ENCODE assay signal across 12 cellular contexts in the genomic region with DNA sequence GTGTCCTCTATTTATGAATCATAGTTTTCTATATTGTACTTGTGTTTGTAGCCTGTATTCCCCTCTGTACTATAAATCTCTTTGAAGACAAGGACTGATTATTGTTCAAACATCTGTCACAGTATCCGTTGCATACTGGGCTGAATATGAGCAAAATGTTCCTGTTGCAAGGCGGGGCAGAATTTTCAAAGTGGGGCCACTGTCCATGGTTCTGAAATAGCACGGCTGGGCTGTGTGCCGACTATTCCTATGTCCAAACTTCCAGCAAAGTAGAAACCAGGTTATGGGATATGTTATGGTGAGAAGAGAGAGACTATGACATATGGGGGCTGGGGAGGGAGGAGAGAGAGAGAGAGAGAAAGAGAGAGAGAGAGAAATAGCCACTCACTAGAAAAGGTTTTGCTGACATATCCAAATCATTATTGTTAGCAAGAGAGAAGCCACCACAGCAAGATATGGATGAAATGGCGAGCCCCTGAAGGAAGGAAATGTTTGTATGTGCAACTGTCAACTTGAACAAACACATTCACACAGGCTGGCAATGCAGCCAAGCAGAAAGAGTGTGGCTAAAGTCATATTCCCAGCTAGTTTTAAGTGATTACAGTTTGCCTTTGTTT.
DNase-seq lines count a peak whose midpoint lies in the region; ATAC-seq and TF ChIP-seq lines count a peak whose summit lies in the region.
"Had no signal": no experiment of that assay in that cellular context is flagged by ENCODE, and none has a peak within 500 bp of the region (broad histone marks: within the 10 kb centered on the region; RNA-seq: fewer than 3 reads in every experiment).

No MANE protein-coding gene starts in this region.

- H3K36me3 ChIP-seq in brain microvascular endothelial cell (replicated peaks): no peaks in the 10 kb centered on the region
- H3K36me3 ChIP-seq: tibial nerve had no signal

- DNase-seq in DMS 273 (lab: John Stamatoyannopoulos, UW; ENCODE audit: unreplicated experiment): peak; percentile 29
- DNase-seq in DMS 273 treated with DMSO at 0.1 percent for 48 hours (lab: John Stamatoyannopoulos, UW): no peak
- peak; percentile 22 for DNase-seq in LHCN-M2 (ENCODE audit: low read depth)
- peak; percentile 22 for DNase-seq in brain microvascular endothelial cell
- DNase-seq in mucosa of gallbladder (ENCODE audit: low spot score): peak; percentile 23
- DNase-seq in NCI-H2081 treated with DMSO at 0.1 percent for 48 hours (lab: John Stamatoyannopoulos, UW): no peak
- no peak for DNase-seq in GM19238 (ENCODE audit: insufficient read length, low spot score)
- DNase-seq: activated CD4-positive, CD25-positive, alpha-beta regulatory T cell; NCI-H2029 had no signal

- TF ChIP-seq CTCF in brain microvascular endothelial cell (IDR thresholded peaks at IDR 0.05; ENCODE audit: low read depth, low read length, missing control alignments): no peak

- in situ Hi-C loops in brain microvascular endothelial cell (cut with HindIII; ENCODE audit: low pct_ligation_motif_present, low sequenced_read_pairs): no loop called here

- ATAC-seq in GM18520 (IDR thresholded peaks at IDR 0.05; ENCODE audit: unreplicated experiment): no peak

- H3K27ac ChIP-seq in brain microvascular endothelial cell: no peak overlapping the region
- H3K27ac ChIP-seq: 22Rv1, tibial nerve had no signal

- H3K4me3 ChIP-seq in brain microvascular endothelial cell (ENCODE audit: low read depth, low read length): no peak overlapping the region
- H3K4me3 ChIP-seq: tibial nerve had no signal

- H3K27me3 ChIP-seq in brain microvascular endothelial cell (replicated peaks): no peaks in the 10 kb centered on the region
- H3K27me3 ChIP-seq: tibial nerve had no signal

Comparison
In these comparisons a context has a peak if more than half of its experiments do, and no peak if none do; other contexts are left out.
1. DNase-seq: peak in DMS 273 (single experiment), LHCN-M2 (single experiment), brain microvascular endothelial cell (single experiment) and mucosa of gallbladder (single experiment); none in DMS 273 treated with DMSO at 0.1 percent for 48 hours (single experiment), NCI-H2081 treated with DMSO at 0.1 percent for 48 hours (single experiment) and GM19238 (single experiment).